In the genomic region with DNA sequence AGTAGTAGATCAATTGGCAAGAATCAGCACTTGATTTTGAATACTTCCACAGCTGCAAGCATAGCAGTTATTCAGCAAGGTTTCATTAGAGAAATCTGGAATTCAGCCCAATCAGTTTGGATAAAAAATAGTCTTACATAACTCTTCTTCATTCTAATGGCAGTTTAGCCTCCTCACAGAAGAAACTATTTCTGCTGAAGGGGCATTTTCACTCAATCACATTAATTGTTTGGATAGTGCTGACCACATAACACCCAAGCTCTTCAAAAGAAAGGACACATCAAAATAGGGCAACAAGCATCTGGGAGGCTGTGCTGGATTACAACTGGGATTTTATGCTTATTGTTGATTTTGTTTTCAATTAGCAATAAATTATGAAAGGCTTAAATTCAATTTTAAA, we compare ENCODE assay signal across 32 cellular contexts.
"Had no signal": no experiment of that assay in that cellular context is flagged by ENCODE, and none has a peak within 500 bp of the region (broad histone marks: within the 10 kb centered on the region; RNA-seq: fewer than 3 reads in every experiment).

No MANE protein-coding gene starts in this region.

- FAIRE-seq: colon, frontal cortex had no signal

- H3K27me3 ChIP-seq: adrenal gland, body of pancreas, esophagus squamous epithelium had no signal

- H3K4me3 ChIP-seq: adrenal gland, body of pancreas, esophagus squamous epithelium had no signal

- H3K36me3 ChIP-seq: adrenal gland, esophagus squamous epithelium, WERI-Rb-1 had no signal

- DNase-seq: activated B cell treated with CpG ODN at 0.5 μM for 24 hours; activated CD4-positive, alpha-beta T cell treated with anti-CD3 and anti-CD28 coated beads for 48 hours; activated CD4-positive, alpha-beta T cell treated with anti-CD3 and anti-CD28 coated beads, Interleukin-2, amount 50 U/mL, for 1 hour; activated CD4-positive, alpha-beta T cell treated with anti-CD3 and anti-CD28 coated beads, Interleukin-2, amount 50 U/mL, for 48 hours; activated CD8-positive, alpha-beta memory T cell treated with anti-CD3 and anti-CD28 coated beads for 24 hours; activated CD8-positive, alpha-beta T cell treated with anti-CD3 and anti-CD28 coated beads for 36 hours; activated effector memory CD4-positive, alpha-beta T cell treated with Interleukin-2 at 50 U/mL for 16 hours; activated gamma-delta T cell treated with Interleukin-2 at 50 U/mL for 16 hours; activated naive CD4-positive, alpha-beta T cell treated with Interleukin-2 at 50 U/mL for 16 hours; activated naive CD8-positive, alpha-beta T cell treated with anti-CD3 and anti-CD28 coated beads for 36 hours; activated naive CD8-positive, alpha-beta T cell treated with anti-CD3 and anti-CD28 coated beads, Interleukin-2, amount 50 U/mL, for 24 hours; activated T-cell treated with anti-CD3 and anti-CD28 coated beads, Interleukin-2, amount 50 U/mL, for 4 hours; adrenal gland; amygdala; aorta; body of pancreas; caudate nucleus; cortex of kidney; dermis blood vessel endothelial cell; effector CD4-positive, alpha-beta T cell; effector memory CD8-positive, alpha-beta T cell; erythroblast; esophagus squamous epithelium; head of caudate nucleus; T-helper 1 cell; T-helper 17 cell; T1000; WERI-Rb-1 had no signal

- H3K4me1 ChIP-seq: adrenal gland, body of pancreas, esophagus squamous epithelium had no signal

- H3K27ac ChIP-seq: adrenal gland, body of pancreas, esophagus squamous epithelium, WERI-Rb-1 had no signal

- H3K9me3 ChIP-seq: adrenal gland, body of pancreas, esophagus squamous epithelium had no signal

- ATAC-seq: activated CD4-positive, CD25-positive, alpha-beta regulatory T cell treated with anti-CD3 and anti-CD28 coated beads, Interleukin-2, amount 50 U/mL, for 24 hours; activated CD8-positive, alpha-beta T cell treated with anti-CD3 and anti-CD28 coated beads for 36 hours; activated naive CD8-positive, alpha-beta T cell treated with anti-CD3 and anti-CD28 coated beads, Interleukin-2, amount 50 U/mL, for 24 hours; activated T-cell treated with anti-CD3 and anti-CD28 coated beads, Interleukin-2, amount 50 U/mL, for 4 hours; activated T-helper 17 cell treated with anti-CD3 and anti-CD28 coated beads, Interleukin-2, amount 50 U/mL, for 72 hours; body of pancreas; effector memory CD8-positive, alpha-beta T cell; T-helper 17 cell had no signal
